8 cellular contexts compared by ENCODE assay signal in the genomic region with DNA sequence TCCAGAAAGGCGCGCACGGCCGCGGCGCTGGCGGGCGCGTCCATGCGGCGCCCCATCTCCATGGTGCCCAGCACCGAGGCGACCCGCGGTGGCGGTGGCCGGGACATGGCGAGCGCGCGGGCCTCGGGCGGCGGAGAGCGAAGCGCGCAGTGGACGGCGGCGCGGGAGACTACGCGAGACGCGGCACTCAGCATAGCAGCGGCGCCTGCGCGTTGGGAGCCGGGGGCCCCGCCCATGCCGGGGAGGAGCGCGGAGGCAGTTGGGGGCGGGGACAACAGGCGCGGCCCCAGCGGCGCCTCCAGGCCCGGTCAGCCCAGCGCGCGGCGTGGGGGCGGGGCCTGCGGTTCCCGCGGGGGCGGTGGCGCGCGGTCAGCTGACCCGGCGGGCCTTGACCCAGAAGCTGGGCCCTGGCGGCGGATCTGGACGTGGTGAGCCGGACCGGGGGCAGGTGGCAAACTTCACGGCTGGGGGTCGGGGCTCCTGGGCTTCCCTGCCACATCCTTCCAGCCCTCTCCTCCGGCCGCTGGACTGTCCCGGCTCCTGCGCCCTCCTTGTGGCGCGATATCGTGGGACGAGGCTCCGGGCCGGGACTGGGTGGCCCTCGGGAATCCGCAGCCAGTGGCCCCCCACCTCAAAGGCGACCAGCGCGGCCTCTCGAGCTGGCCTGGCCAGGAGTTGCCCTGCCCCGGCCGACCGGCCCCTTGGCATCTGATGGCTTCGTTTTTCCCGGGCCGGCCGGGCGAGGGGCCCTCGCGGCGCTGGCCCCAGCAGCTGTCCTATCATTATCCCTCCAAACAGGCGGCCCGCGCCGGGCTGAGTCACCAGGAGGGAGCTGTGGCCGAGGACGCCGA. TPM values are rescaled to one million over a fixed set of nuclear protein-coding genes. Genes with fewer than 3 reads are reported as not detected.
A peak's percentile ranks its signal among the peaks of the same experiment; 100 is the strongest.
DNase-seq lines count a peak whose midpoint lies in the region; ATAC-seq and TF ChIP-seq lines count a peak whose summit lies in the region.

A gene (minus strand): TSS at position 214 of the 851 bp plus-strand sequence. CDS start 20 bp downstream, at position 194.
A gene with protein sequence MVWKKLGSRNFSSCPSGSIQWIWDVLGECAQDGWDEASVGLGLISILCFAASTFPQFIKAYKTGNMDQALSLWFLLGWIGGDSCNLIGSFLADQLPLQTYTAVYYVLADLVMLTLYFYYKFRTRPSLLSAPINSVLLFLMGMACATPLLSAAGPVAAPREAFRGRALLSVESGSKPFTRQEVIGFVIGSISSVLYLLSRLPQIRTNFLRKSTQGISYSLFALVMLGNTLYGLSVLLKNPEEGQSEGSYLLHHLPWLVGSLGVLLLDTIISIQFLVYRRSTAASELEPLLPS (plus strand): TSS at position 396 of the 851 bp plus-strand sequence. CDS start 5,352 bp downstream, outside the sequence.

- peaks cover 28 to 55% (median 35%) of the 10 kb centered on the region in 4 donors for H3K4me1 Mint-ChIP-seq in CD4-positive, alpha-beta memory T cell

- H3K9me3 Mint-ChIP-seq in CD4-positive, alpha-beta memory T cell, result peaks cover 0 to 11% (median 0%) of the 10 kb centered on the region in 8 donors

- peak within 1 kb of the TSS; percentile 70 for H3K27ac ChIP-seq in CD4-positive, alpha-beta memory T cell (ENCODE audit: low read depth, low read length)
- peak within 1 kb of the TSS; percentile 76 for H3K27ac ChIP-seq in HL-60 (replicated peaks)
- H3K27ac ChIP-seq in lung (ENCODE audit: low read depth in 1 of 2, low read length in 1 of 2), result peak within 1 kb of the TSS; percentile 88 to 96

- H3K4me3 ChIP-seq in CD4-positive, alpha-beta memory T cell (ENCODE audit: low read length in 2 of 2), result peak within 1 kb of the TSS; percentile 49 to 91
- H3K4me3 ChIP-seq in HL-60 (replicated peaks; ENCODE audit: insufficient read depth, low read length) (peak within 1 kb of the TSS; percentile 80), lung (peak within 1 kb of the TSS; percentile 89)

- H3K4me1 ChIP-seq in CD4-positive, alpha-beta memory T cell (ENCODE audit: insufficient read depth, low read length), result peaks cover 34% of the 10 kb centered on the region
- H3K4me1 ChIP-seq in lung (ENCODE audit: control insufficient read depth in 2 of 2, insufficient read depth in 2 of 2, low read length in 2 of 2), result peaks cover 0 to 24% of the 10 kb centered on the region in 2 donors

- 1% methylated on average over 67 to 105 of the region's 105 CpGs for WGBS in lung, 2 donors

- intact Hi-C loops in CD4-positive, alpha-beta memory T cell (cut with micrococcal nuclease), result loop anchor here (1.0 to 5.0 kb wide), 2 partner anchors 61 to 175 kb away; a partner anchor contains a TSS

- CTCF ChIA-PET in CD4-positive, alpha-beta memory T cell (lab: Charles Lee; ENCODE audit: partially characterized antibody), result interaction anchor here (1.1 to 1.5 kb wide), 3 partner anchors 33 to 350 kb away, joined by 3 to 6 read pairs (median 4); no protein-coding TSS in a partner anchor

- H3K9me3 ChIP-seq in CD4-positive, alpha-beta memory T cell (ENCODE audit: control insufficient read depth in 1 of 2, low read length in 2 of 2), result no peaks in the 10 kb centered on the region
- no peaks in the 10 kb centered on the region for H3K9me3 ChIP-seq in lung (ENCODE audit: control insufficient read depth in 2 of 2, insufficient read depth in 1 of 2, low read length in 1 of 2)

- peak within 1 kb of the TSS; percentile 77 to 91 (median 87) for H3K27ac Mint-ChIP-seq in CD4-positive, alpha-beta memory T cell

- H3K27me3 ChIP-seq in CD4-positive, alpha-beta memory T cell (ENCODE audit: insufficient read depth, low read length), result no peaks in the 10 kb centered on the region
- H3K27me3 ChIP-seq in HL-60 (ENCODE audit: insufficient read depth, poor library complexity, severe bottlenecking) (no peaks in the 10 kb centered on the region), lung (ENCODE audit: control insufficient read depth, insufficient read depth) (no peaks in the 10 kb centered on the region)

- ATAC-seq in GM19463 (IDR thresholded peaks at IDR 0.05; ENCODE audit: unreplicated experiment) (peak; percentile 63), lung (ENCODE audit: insufficient read depth, low FRiP score) (peak; percentile 98)

- peak within 1 kb of the TSS; percentile 81 to 95 (median 90) for H3K4me3 Mint-ChIP-seq in CD4-positive, alpha-beta memory T cell

- TF ChIP-seq CTCF in HL-60 (IDR thresholded peaks at IDR 0.05; ENCODE audit: insufficient read depth, low read length) (no peak), lung (IDR thresholded peaks at IDR 0.05; ENCODE audit: control extremely low read depth, extremely low read depth) (no peak)

- DNase-seq in CD4-positive, alpha-beta memory T cell, result peak; percentile 80 to 94 (median 89)
- DNase-seq in HL-60 (ENCODE audit: low read depth in 1 of 2, low spot score in 1 of 2) (peak; percentile 78 to 87), NCI-H82 treated with DMSO at 0.1 percent for 48 hours (lab: John Stamatoyannopoulos, UW; ENCODE audit: unreplicated experiment) (peak; percentile 68), lung (ENCODE audit: low spot score) (peak; percentile 90)
- peak; percentile 96 for DNase-seq in activated CD8-positive, alpha-beta memory T cell treated with anti-CD3 and anti-CD28 coated beads for 24 hours
- peak; percentile 82 for DNase-seq in effector CD4-positive, alpha-beta T cell
- DNase-seq in stimulated activated CD4-positive, alpha-beta T cell treated with anti-CD3 and anti-CD28 coated beads, TNF-alpha, amount 100 ng/mL, for 24 hours (ENCODE audit: low read depth in 3 of 3), result peak; percentile 71 to 88 (median 78)

- no peaks in the 10 kb centered on the region for H3K27me3 Mint-ChIP-seq in CD4-positive, alpha-beta memory T cell

- POLR2A ChIA-PET in CD4-positive, alpha-beta memory T cell (lab: Charles Lee; ENCODE audit: partially characterized antibody), result interaction anchor here (0.7 to 1.2 kb wide), 3 partner anchors 18 to 79 kb away, joined by 3 to 4 read pairs (median 3); a partner anchor contains a TSS

- H3K36me3 Mint-ChIP-seq in CD4-positive, alpha-beta memory T cell, result peaks cover 11 to 19% of the 10 kb centered on the region in 2 donors

- H3K36me3 ChIP-seq in CD4-positive, alpha-beta memory T cell (ENCODE audit: insufficient read depth, low read length), result no peaks in the 10 kb centered on the region
- peaks cover 0 to 12% of the 10 kb centered on the region in 2 donors for H3K36me3 ChIP-seq in lung (ENCODE audit: control insufficient read depth in 2 of 2, insufficient read depth in 2 of 2, low read length in 2 of 2)

RNA-seq across cellular contexts. Expression of the first gene that starts in this region (rescaled TPM):
- 10 to 100 TPM; 25.1 to 26.3 TPM for total RNA-seq in CD4-positive, alpha-beta memory T cell
- polyA plus RNA-seq in CD4-positive, alpha-beta memory T cell, result 100 to 1,000 TPM in 1 of 2 donors, 10 to 100 TPM in 1; 89.0 to 134 TPM
- total RNA-seq in lung, result 10 to 100 TPM; 49.5 to 54.0 TPM
- polyA plus RNA-seq in lung, result 10 to 100 TPM; 15.3 to 36.4 TPM

RNA-seq across cellular contexts. Expression of the second gene that starts in this region (rescaled TPM):
- total RNA-seq in CD4-positive, alpha-beta memory T cell, result 10 to 100 TPM in 1 of 2 experiments, 1 to 10 TPM in 1; 7.4 to 10.2 TPM
- 1 to 10 TPM; 3.0 to 4.7 TPM for polyA plus RNA-seq in CD4-positive, alpha-beta memory T cell
- total RNA-seq in lung, result 10 to 100 TPM; 15.9 to 22.4 TPM
- 10 to 100 TPM; 19.9 to 20.7 TPM for polyA plus RNA-seq in lung

Comparison
In these comparisons a context has a peak if more than half of its experiments do, and no peak if none do; other contexts are left out.
1. Peak in every context shown above with its lines: DNase-seq, ATAC-seq, H3K4me3 ChIP-seq and H3K27ac ChIP-seq.